Comparison of ENCODE assay signal across 1 cellular context in the genomic region with DNA sequence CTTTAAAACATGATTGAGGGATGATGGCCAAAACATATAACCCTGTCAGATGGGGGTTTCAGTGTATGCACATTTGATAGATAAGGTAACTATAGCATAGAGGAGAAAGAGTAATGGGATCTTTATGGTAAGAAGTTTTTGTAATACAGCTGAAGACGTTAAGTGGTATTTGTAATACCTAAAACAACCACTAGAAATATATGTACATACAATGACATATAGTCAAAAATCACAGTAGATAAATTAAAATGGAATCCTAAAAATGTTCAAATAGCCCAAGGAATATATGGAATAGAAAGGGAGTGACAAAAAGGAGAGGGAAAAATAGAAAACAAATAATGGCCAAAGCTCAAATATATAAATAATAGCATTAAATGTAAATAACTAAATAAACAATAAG.
TF ChIP-seq lines count a peak whose summit lies in the region.

No MANE protein-coding gene starts in this region.

TF ChIP-seq in GM23338, 12 proteins besides CTCF, POLR2A, EP300 and RAD21 (continued from another document):
- TF ChIP-seq, protein P1, sequence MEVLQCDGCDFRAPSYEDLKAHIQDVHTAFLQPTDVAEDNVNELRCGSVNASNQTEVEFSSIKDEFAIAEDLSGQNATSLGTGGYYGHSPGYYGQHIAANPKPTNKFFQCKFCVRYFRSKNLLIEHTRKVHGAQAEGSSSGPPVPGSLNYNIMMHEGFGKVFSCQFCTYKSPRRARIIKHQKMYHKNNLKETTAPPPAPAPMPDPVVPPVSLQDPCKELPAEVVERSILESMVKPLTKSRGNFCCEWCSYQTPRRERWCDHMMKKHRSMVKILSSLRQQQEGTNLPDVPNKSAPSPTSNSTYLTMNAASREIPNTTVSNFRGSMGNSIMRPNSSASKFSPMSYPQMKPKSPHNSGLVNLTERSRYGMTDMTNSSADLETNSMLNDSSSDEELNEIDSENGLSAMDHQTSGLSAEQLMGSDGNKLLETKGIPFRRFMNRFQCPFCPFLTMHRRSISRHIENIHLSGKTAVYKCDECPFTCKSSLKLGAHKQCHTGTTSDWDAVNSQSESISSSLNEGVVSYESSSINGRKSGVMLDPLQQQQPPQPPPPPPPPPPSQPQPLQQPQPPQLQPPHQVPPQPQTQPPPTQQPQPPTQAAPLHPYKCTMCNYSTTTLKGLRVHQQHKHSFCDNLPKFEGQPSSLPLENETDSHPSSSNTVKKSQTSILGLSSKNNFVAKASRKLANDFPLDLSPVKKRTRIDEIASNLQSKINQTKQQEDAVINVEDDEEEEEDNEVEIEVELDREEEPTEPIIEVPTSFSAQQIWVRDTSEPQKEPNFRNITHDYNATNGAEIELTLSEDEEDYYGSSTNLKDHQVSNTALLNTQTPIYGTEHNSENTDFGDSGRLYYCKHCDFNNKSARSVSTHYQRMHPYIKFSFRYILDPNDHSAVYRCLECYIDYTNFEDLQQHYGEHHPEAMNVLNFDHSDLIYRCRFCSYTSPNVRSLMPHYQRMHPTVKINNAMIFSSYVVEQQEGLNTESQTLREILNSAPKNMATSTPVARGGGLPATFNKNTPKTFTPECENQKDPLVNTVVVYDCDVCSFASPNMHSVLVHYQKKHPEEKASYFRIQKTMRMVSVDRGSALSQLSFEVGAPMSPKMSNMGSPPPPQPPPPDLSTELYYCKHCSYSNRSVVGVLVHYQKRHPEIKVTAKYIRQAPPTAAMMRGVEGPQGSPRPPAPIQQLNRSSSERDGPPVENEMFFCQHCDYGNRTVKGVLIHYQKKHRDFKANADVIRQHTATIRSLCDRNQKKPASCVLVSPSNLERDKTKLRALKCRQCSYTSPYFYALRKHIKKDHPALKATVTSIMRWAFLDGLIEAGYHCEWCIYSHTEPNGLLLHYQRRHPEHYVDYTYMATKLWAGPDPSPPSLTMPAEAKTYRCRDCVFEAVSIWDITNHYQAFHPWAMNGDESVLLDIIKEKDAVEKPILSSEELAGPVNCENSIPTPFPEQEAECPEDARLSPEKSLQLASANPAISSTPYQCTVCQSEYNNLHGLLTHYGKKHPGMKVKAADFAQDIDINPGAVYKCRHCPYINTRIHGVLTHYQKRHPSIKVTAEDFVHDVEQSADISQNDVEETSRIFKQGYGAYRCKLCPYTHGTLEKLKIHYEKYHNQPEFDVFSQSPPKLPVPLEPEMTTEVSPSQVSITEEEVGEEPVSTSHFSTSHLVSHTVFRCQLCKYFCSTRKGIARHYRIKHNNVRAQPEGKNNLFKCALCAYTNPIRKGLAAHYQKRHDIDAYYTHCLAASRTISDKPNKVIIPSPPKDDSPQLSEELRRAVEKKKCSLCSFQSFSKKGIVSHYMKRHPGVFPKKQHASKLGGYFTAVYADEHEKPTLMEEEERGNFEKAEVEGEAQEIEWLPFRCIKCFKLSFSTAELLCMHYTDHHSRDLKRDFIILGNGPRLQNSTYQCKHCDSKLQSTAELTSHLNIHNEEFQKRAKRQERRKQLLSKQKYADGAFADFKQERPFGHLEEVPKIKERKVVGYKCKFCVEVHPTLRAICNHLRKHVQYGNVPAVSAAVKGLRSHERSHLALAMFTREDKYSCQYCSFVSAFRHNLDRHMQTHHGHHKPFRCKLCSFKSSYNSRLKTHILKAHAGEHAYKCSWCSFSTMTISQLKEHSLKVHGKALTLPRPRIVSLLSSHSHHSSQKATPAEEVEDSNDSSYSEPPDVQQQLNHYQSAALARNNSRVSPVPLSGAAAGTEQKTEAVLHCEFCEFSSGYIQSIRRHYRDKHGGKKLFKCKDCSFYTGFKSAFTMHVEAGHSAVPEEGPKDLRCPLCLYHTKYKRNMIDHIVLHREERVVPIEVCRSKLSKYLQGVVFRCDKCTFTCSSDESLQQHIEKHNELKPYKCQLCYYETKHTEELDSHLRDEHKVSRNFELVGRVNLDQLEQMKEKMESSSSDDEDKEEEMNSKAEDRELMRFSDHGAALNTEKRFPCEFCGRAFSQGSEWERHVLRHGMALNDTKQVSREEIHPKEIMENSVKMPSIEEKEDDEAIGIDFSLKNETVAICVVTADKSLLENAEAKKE (CRISPR knock-in tag; IDR thresholded peaks at IDR 0.05) = no peak
- TF ChIP-seq CREB1 (CRISPR knock-in tag; IDR thresholded peaks at IDR 0.05; ENCODE audit: low read depth) (no peak), POLR2AphosphoS5 (IDR thresholded peaks at IDR 0.05; ENCODE audit: low read depth) (no peak)
